16 cellular contexts compared by ENCODE assay signal in the genomic region with DNA sequence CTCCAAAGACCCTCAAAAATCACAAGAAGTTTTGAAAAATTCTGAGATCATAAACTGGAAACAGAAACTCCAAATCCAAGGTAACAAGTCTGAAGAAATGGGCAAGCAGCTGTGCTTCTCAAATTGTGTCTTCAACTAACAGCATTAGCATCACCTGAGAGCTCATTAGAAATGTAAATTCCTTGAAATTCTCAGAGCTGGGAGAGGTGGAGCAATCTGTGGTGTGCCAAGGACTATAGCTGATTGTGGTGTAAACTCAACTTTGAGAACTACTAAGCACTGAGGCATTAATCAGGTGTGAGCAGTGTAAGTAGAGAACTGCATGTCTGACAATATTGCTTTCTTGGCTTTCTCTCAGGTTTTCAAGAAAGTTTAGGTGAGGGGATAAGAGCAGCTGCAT. TPM values are rescaled to one million over a fixed set of nuclear protein-coding genes. Genes with fewer than 3 reads are reported as not detected.
"Had no signal": no experiment of that assay in that cellular context is flagged by ENCODE, and none has a peak within 500 bp of the region (broad histone marks: within the 10 kb centered on the region; RNA-seq: fewer than 3 reads in every experiment).

No MANE protein-coding gene starts in this region.

RNA-seq across cellular contexts. Expression of gene GLYATL1B, which starts 7.5 kb away (rescaled TPM):
- total RNA-seq: activated CD4-positive, alpha-beta memory T cell treated with anti-CD3 and anti-CD28 coated beads, Interleukin-2, amount 10 ng/mL, durations not matched to agents 7 days and 5 days; activated CD4-positive, alpha-beta T cell treated with anti-CD3 and anti-CD28 coated beads for 36 hours; activated CD4-positive, alpha-beta T cell treated with anti-CD3 and anti-CD28 coated beads, Interleukin-2, amount 10 ng/mL, durations not matched to agents 7 days and 5 days; activated CD8-positive, alpha-beta memory T cell treated with anti-CD3 and anti-CD28 coated beads, Interleukin-2, amount 10 ng/mL, durations not matched to agents 7 days and 5 days; activated CD8-positive, alpha-beta T cell treated with anti-CD3 and anti-CD28 coated beads, Interleukin-2, amount 10 ng/mL, durations not matched to agents 7 days and 5 days; activated naive CD8-positive, alpha-beta T cell treated with anti-CD3 and anti-CD28 coated beads, Interleukin-2, amount 10 ng/mL, durations not matched to agents 7 days and 5 days; activated T-helper 2 cell treated with anti-CD3 and anti-CD28 coated beads, Interferon-gamma antibody, Interleukin-2, Interleukin-4, amounts not matched to agents 10 μg/mL and 5 μg/mL and 100 μg/mL, durations not matched to agents 14 hours and 24 hours and 36 hours; ascending aorta; bronchial epithelial cell; cardiac muscle cell; chondrocyte; T-cell; T-helper 1 cell treated with Interleukin-12 subunit alpha and Interleukin-12 subunit beta and Interleukin-4 antibody, amounts not matched to agents 30 ng/mL and 1 ng/mL, for 36 hours; T-helper 17 cell; T-helper 2 cell treated with Interferon-gamma antibody and Interleukin-4, amounts not matched to agents 100 ng/mL and 5 ng/mL, for 36 hours had no signal
- polyA plus RNA-seq: adipose tissue, cardiac muscle cell had no signal

RNA-seq across cellular contexts. Expression of gene FAM111B, which starts 13.5 kb away (rescaled TPM):
- total RNA-seq: ascending aorta had no signal
